In the genomic region with DNA sequence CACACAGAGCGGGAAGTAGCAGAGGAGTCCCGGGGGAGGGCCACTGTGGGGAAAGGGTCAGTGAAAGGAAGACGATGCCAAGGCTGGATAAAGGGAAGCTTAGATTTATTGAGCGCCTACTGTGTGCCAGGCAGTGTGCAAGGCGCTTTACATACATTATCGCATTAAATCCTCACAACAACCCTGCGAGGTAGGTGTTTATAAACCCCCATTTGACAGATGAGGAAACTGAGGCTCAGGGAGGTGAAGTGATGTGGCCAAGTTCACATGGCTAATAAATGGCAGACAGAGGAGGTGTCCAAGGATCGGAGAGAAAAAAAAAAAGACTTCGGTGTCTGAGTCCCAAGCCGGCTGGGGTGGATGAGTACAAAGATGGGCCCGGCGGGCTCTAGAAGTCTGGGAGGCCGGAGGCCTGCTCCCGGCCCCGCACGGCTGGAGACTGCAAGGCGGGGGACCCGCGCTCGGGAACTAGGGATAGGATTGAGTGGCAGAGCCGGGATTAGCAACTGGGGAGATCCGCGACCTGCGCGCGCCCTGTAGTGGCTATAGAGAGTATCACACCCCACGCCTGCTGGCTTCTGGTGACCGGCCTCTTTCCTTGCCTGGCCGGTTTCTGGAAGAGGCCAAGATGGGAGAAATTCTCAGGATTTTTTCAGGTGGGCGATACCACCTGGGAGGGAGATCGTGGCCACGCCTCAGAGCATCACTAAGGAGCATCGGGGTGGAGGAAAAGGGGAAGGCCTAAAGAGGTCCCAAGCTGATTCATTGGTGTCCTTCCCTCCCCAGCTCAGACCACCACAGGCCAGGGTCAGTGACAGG, we compare ENCODE assay signal across 8 cellular contexts. TPM values are rescaled to one million over a fixed set of nuclear protein-coding genes. Genes with fewer than 3 reads are reported as not detected.
DNase-seq lines count a peak whose midpoint lies in the region; ATAC-seq and TF ChIP-seq lines count a peak whose summit lies in the region.

No MANE protein-coding gene starts in this region.

- peaks cover 18% of the 10 kb centered on the region for H3K27me3 ChIP-seq in CD4-positive, alpha-beta memory T cell (ENCODE audit: insufficient read depth, low read length)
- H3K27me3 ChIP-seq in H9 (ENCODE audit: insufficient read depth, low read length) (peaks cover 46% of the 10 kb centered on the region; the same call in 1 of the 2 replicates), upper lobe of left lung (peaks cover 0 to 41% (median 28%) of the 10 kb centered on the region in 4 donors)

- H3K18ac ChIP-seq in H9 (ENCODE audit: insufficient read length, low read depth, low read length) = no peak overlapping the region

- H3K9me3 ChIP-seq in CD4-positive, alpha-beta memory T cell (ENCODE audit: control insufficient read depth in 1 of 2, low read length in 2 of 2) = no peaks in the 10 kb centered on the region
- H3K9me3 ChIP-seq in H9 (ENCODE audit: control insufficient read depth, low read depth, low read length) (no peaks in the 10 kb centered on the region), mucosa of descending colon (no peaks in the 10 kb centered on the region), upper lobe of left lung (no peaks in the 10 kb centered on the region)

- H2BK20ac ChIP-seq in H9 (ENCODE audit: low read depth, low read length, poor library complexity, severe bottlenecking) = no peak overlapping the region

- H2AFZ ChIP-seq in H9 (ENCODE audit: low read length) = no peak overlapping the region

- H2BK12ac ChIP-seq in H9 (ENCODE audit: insufficient read length, low read depth, low read length) = no peak overlapping the region

- TF ChIP-seq CTCF in H9 (conservative IDR thresholded peaks at IDR 0.05) = peak; percentile 84
- peak; percentile 83 for TF ChIP-seq CTCF in mucosa of descending colon (IDR thresholded peaks at IDR 0.05)
- peak; percentile 77 to 88 (median 83) for TF ChIP-seq CTCF in upper lobe of left lung (IDR thresholded peaks at IDR 0.05)

- H3K4me1 Mint-ChIP-seq in CD4-positive, alpha-beta memory T cell = peaks cover 13 to 44% (median 25%) of the 10 kb centered on the region in 4 donors
- H3K4me1 Mint-ChIP-seq in H9 = peaks cover 17 to 40% of the 10 kb centered on the region in 2 experiments

- H3K36me3 ChIP-seq in CD4-positive, alpha-beta memory T cell (ENCODE audit: insufficient read depth, low read length) = no peaks in the 10 kb centered on the region
- no peaks in the 10 kb centered on the region for H3K36me3 ChIP-seq in mucosa of descending colon (ENCODE audit: low read depth)
- peaks cover 0 to 1% (median 0%) of the 10 kb centered on the region in 4 donors for H3K36me3 ChIP-seq in upper lobe of left lung

- CTCF ChIA-PET in CD4-positive, alpha-beta memory T cell (lab: Charles Lee; ENCODE audit: partially characterized antibody) = interaction anchor here (0.7 to 14.1 kb wide), 10 partner anchors 8 to 142 kb away, joined by 3 to 244 read pairs (median 4); a partner anchor contains a TSS

- peaks cover under 1 to 1% of the 10 kb centered on the region in 2 donors for H3K36me3 Mint-ChIP-seq in CD4-positive, alpha-beta memory T cell
- no peaks in the 10 kb centered on the region; a peak in 1 of 7 replicates for H3K36me3 Mint-ChIP-seq in H9 (ENCODE audit: insufficient read depth in 1 of 3, low read depth in 3 of 3)

- no peak overlapping the region for H4K91ac ChIP-seq in H9 (ENCODE audit: insufficient read length, low read depth, low read length)

- DNase-seq in CD4-positive, alpha-beta memory T cell = peak; percentile 31 to 53 (median 40)
- DNase-seq in H9 (peak; percentile 95), NCI-H2196 (lab: John Stamatoyannopoulos, UW; ENCODE audit: unreplicated experiment) (peak; percentile 77), epidermal melanocyte (ENCODE audit: insufficient read length, low spot score) (peak; percentile 99), mucosa of descending colon (peak; percentile 77 to 87 (median 86)), upper lobe of left lung (peak; percentile 87 to 90), NK-92 (lab: John Stamatoyannopoulos, UW; ENCODE audit: unreplicated experiment) (no peak)
- DNase-seq in activated CD4-positive, alpha-beta T cell treated with anti-CD3 and anti-CD28 coated beads, Interleukin-2, amount 50 U/mL, for 1 hour = peak; percentile 50

- no peak for TF ChIP-seq POLR2A in upper lobe of left lung (IDR thresholded peaks at IDR 0.05)

- no peaks in the 10 kb centered on the region for H4K20me1 ChIP-seq in H9 (ENCODE audit: control insufficient read depth, insufficient read depth, insufficient read length)

- no peak overlapping the region for H3K56ac ChIP-seq in H9 (ENCODE audit: insufficient read length, low read depth, low read length)

- no peak overlapping the region for H3K4ac ChIP-seq in H9 (ENCODE audit: low read depth, low read length)

- H3K23ac ChIP-seq in H9 (ENCODE audit: insufficient read length, low read depth, low read length) = no peak overlapping the region

- H2BK5ac ChIP-seq in H9 (ENCODE audit: insufficient read length, low read length) = no peak overlapping the region

- H3K4me3 Mint-ChIP-seq in CD4-positive, alpha-beta memory T cell = peak overlapping the region in 6 of 8 donors; percentile 47 to 92 (median 69)
- H3K4me3 Mint-ChIP-seq in H9 = 0 out of 5 replicates have a peak overlapping the region, but pooled peaks of 1 of the 2 experiments have one; percentile 20

- no peaks in the 10 kb centered on the region for H3K9me3 Mint-ChIP-seq in CD4-positive, alpha-beta memory T cell
- H3K9me3 Mint-ChIP-seq in H9 = 0 out of 5 replicates have a peak, but pooled peaks cover 0 to 4% of the 10 kb centered on the region in 2 experiments

- peaks cover 40% of the 10 kb centered on the region for H3K4me1 ChIP-seq in CD4-positive, alpha-beta memory T cell (ENCODE audit: insufficient read depth, low read length)
- H3K4me1 ChIP-seq in H9 (ENCODE audit: insufficient read depth, low read length) = no peaks in the 10 kb centered on the region
- peaks cover 32% of the 10 kb centered on the region for H3K4me1 ChIP-seq in mucosa of descending colon (ENCODE audit: low read depth)
- peaks cover 36 to 51% (median 46%) of the 10 kb centered on the region in 4 donors for H3K4me1 ChIP-seq in upper lobe of left lung

- no peaks in the 10 kb centered on the region for H3K79me1 ChIP-seq in H9 (ENCODE audit: insufficient read depth, low read depth, low read length, poor library complexity, severe bottlenecking)

- ATAC-seq in mucosa of descending colon = peak; percentile 78
- ATAC-seq in upper lobe of left lung (ENCODE audit: low FRiP score in 2 of 2) = peak; percentile 87 to 90

- H3K14ac ChIP-seq in H9 (ENCODE audit: insufficient read depth, low read length) = no peak overlapping the region

- no peak overlapping the region for H3T11ph ChIP-seq in H9 (ENCODE audit: low read length)

- WGBS in H9 (ENCODE audit: extremely low coverage, insufficient read length, low lambda C conversion rate) = no CpG with 5 or more reads among the region's 33 CpGs
- WGBS in upper lobe of left lung, 2 donors = 7 to 8% methylated on average over 33 of the region's 33 CpGs

- POLR2A ChIA-PET in CD4-positive, alpha-beta memory T cell (lab: Charles Lee; ENCODE audit: partially characterized antibody) = interaction anchor here (0.8 to 7.3 kb wide), 5 partner anchors 14 to 146 kb away, joined by 3 to 46 read pairs (median 4); a partner anchor contains a TSS

- TF ChIP-seq EP300 in upper lobe of left lung (IDR thresholded peaks at IDR 0.05) = no peak

- no peak overlapping the region for H2AK5ac ChIP-seq in H9 (ENCODE audit: insufficient read length, low read length)

- no peak overlapping the region for H3K4me3 ChIP-seq in CD4-positive, alpha-beta memory T cell (ENCODE audit: low read length in 2 of 2)
- no peak overlapping the region for H3K4me3 ChIP-seq in mucosa of descending colon
- peak overlapping the region in 2 of 4 donors; percentile 25 to 30 for H3K4me3 ChIP-seq in upper lobe of left lung

- peaks cover 27% of the 10 kb centered on the region for H3K23me2 ChIP-seq in H9 (ENCODE audit: insufficient read length, low read depth, low read length, poor library complexity, severe bottlenecking)

- no peak overlapping the region for H3K9ac ChIP-seq in H9 (ENCODE audit: extremely low read depth, insufficient read length, low read length)

- peaks cover 34 to 43% of the 10 kb centered on the region in 2 donors for H3K27me3 Mint-ChIP-seq in CD4-positive, alpha-beta memory T cell
- peaks cover 77% of the 10 kb centered on the region for H3K27me3 Mint-ChIP-seq in H9 (ENCODE audit: low read depth)

- H4K8ac ChIP-seq in H9 (replicated peaks; ENCODE audit: insufficient read length, low read depth, low read length) = no peak overlapping the region

- intact Hi-C loops in CD4-positive, alpha-beta memory T cell (cut with micrococcal nuclease) = loop anchor here (1.0 to 5.0 kb wide), 3 partner anchors 14 to 142 kb away; a partner anchor contains a TSS
- intact Hi-C loops in mucosa of descending colon (cut with DNase I, micrococcal nuclease) = no loop called here

- peak overlapping the region in 5 of 7 donors; percentile 51 to 93 (median 89) for H3K27ac Mint-ChIP-seq in CD4-positive, alpha-beta memory T cell
- H3K27ac Mint-ChIP-seq in H9 = no peak overlapping the region

- H2BK15ac ChIP-seq in H9 (ENCODE audit: low read depth, low read length) = no peak overlapping the region

- H2BK120ac ChIP-seq in H9 (ENCODE audit: low read depth, low read length, poor library complexity, severe bottlenecking) = no peak overlapping the region

- peak overlapping the region; percentile 22 for H3K4me2 ChIP-seq in H9 (ENCODE audit: insufficient read depth, insufficient read length, low read length)

- no peak overlapping the region for H4K5ac ChIP-seq in H9 (ENCODE audit: insufficient read length, low read depth, low read length)

- H3K79me2 ChIP-seq in H9 (ENCODE audit: insufficient read depth, low read length) = no peaks in the 10 kb centered on the region

- H3K27ac ChIP-seq in CD4-positive, alpha-beta memory T cell (ENCODE audit: low read depth, low read length) = no peak overlapping the region
- no peak overlapping the region for H3K27ac ChIP-seq in H9 (ENCODE audit: insufficient read length, low read depth, low read length)
- no peak overlapping the region for H3K27ac ChIP-seq in upper lobe of left lung

RNA-seq across cellular contexts. Expression of a gene that starts 3.9 kb away (rescaled TPM):
- not detected for total RNA-seq in CD4-positive, alpha-beta memory T cell
- not detected for polyA plus RNA-seq in CD4-positive, alpha-beta memory T cell
- total RNA-seq in H9 (2021) = 0.35 and 0.39 TPM in 2 replicates
- total RNA-seq in mucosa of descending colon = under 1 TPM in 1 of 3 donors, not detected in 2; 0.12 TPM
- total RNA-seq in upper lobe of left lung = under 1 TPM in 4 of 6 donors, not detected in 2; 0.13 to 0.30 (median 0.18) TPM

RNA-seq across cellular contexts. Expression of a gene that starts 17.1 kb away (rescaled TPM):
- total RNA-seq in CD4-positive, alpha-beta memory T cell = 1 to 10 TPM; 1.8 to 2.8 TPM
- 1 to 10 TPM in 1 of 2 donors, under 1 TPM in 1; 0.55 to 1.1 TPM for polyA plus RNA-seq in CD4-positive, alpha-beta memory T cell
- total RNA-seq in H9 (2021) (not detected in 2 replicates), mucosa of descending colon (not detected), upper lobe of left lung (under 1 TPM in 1 of 6 donors, not detected in 5; 0.34 TPM)

RNA-seq across cellular contexts. Expression of a gene that starts 23.3 kb away (rescaled TPM):
- total RNA-seq in CD4-positive, alpha-beta memory T cell = 10 to 100 TPM; 48.9 to 53.7 TPM
- 10 to 100 TPM; 47.8 to 50.3 TPM for polyA plus RNA-seq in CD4-positive, alpha-beta memory T cell
- 34.8 and 36.7 TPM in 2 replicates for total RNA-seq in H9 (2021)
- total RNA-seq in mucosa of descending colon = 10 to 100 TPM; 51.5 to 60.1 (median 52.2) TPM
- 10 to 100 TPM; 25.1 to 56.5 (median 42.0) TPM for total RNA-seq in upper lobe of left lung

RNA-seq across cellular contexts. Expression of a gene that starts 23.7 kb away (rescaled TPM):
- total RNA-seq in CD4-positive, alpha-beta memory T cell = 10 to 100 TPM; 12.9 to 13.0 TPM
- under 1 TPM; 0.56 to 0.72 TPM for polyA plus RNA-seq in CD4-positive, alpha-beta memory T cell
- 0.37 and 0.53 TPM in 2 replicates for total RNA-seq in H9 (2021)
- total RNA-seq in mucosa of descending colon = 1 to 10 TPM in 1 of 3 donors, under 1 TPM in 2; 0.49 to 1.1 (median 0.76) TPM
- total RNA-seq in upper lobe of left lung = 1 to 10 TPM in 1 of 6 donors, under 1 TPM in 2, not detected in 3; 0.69 to 2.2 (median 0.74) TPM

RNA-seq across cellular contexts. Expression of a gene that starts 38.0 kb away (rescaled TPM):
- total RNA-seq in CD4-positive, alpha-beta memory T cell = 10 to 100 TPM; 69.8 to 77.5 TPM
- 10 to 100 TPM; 22.6 to 31.2 TPM for polyA plus RNA-seq in CD4-positive, alpha-beta memory T cell
- total RNA-seq in H9 (2021) = 254 and 263 TPM in 2 replicates
- total RNA-seq in mucosa of descending colon = 100 to 1,000 TPM; 207 to 280 (median 266) TPM
- total RNA-seq in upper lobe of left lung = 100 to 1,000 TPM in 3 of 6 donors, 10 to 100 TPM in 3; 67.4 to 178 (median 99.2) TPM

Comparison
In these comparisons a context has a peak if more than half of its experiments do, and no peak if none do; other contexts are left out.
1. H3K27ac Mint-ChIP-seq: peak in CD4-positive, alpha-beta memory T cell (5 of 7); none in H9 (0 of 3).
2. Peak in every context shown above with its lines, with median percentiles within 50 percentile points of each other: CTCF ChIP-seq.